8 cellular contexts compared by ENCODE assay signal in the genomic region with DNA sequence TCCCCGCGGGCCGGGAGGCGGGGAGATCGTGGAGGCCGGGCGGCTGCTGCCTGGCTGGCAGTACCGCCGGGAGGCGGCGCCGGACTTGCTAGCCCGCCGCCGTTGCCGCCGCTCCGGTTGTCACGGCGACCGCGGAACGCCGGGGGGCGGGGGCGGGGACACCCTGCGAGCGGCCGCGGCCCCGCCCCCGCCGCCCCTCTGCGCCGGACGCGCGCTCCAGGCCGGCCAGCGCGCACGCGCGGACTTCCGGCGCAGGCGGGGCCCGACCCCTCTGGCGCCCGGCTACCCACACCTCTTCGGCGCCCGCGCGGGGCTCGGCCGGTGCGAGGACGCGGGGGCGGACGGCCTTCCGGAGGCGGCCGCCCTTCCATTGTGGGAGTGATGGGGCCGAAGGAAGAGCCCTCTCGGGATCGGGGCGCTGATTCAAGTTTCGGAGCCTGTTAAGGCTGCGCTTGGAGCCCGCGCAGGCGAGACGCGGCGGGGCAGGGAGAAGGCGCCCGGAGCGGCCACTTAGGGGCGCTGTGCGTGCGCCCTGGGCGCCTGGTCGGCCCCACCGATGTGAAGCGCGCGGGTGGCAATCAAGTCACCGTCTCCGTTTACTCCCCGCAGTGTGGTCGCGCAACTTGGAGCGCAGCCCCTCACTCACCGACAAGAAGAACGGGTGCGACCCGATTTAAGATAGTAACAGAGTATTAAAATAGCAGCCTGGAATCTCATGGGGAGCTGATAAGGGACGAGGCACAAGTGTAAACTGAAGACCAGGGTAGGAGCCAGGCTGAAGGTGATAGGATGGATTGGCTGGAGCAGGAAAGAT. TPM values are rescaled to one million over a fixed set of nuclear protein-coding genes. Genes with fewer than 3 reads are reported as not detected.
DNase-seq lines count a peak whose midpoint lies in the region; ATAC-seq and TF ChIP-seq lines count a peak whose summit lies in the region.

No MANE protein-coding gene starts in this region.

- H3K4me1 Mint-ChIP-seq in glutamatergic neuron (ENCODE audit: low read depth, unreplicated experiment), result peaks cover 18% of the 10 kb centered on the region

- H3K36me3 ChIP-seq in SK-N-MC (ENCODE audit: insufficient read depth, low read length), result no peaks in the 10 kb centered on the region
- H3K36me3 ChIP-seq in ovary, result no peaks in the 10 kb centered on the region
- H3K36me3 ChIP-seq in thyroid gland, result no peaks in the 10 kb centered on the region

- no peaks in the 10 kb centered on the region for H3K9me3 ChIP-seq in SK-N-MC (ENCODE audit: low read depth, low read length)
- no peaks in the 10 kb centered on the region for H3K9me3 ChIP-seq in ovary
- no peaks in the 10 kb centered on the region for H3K9me3 ChIP-seq in thyroid gland

- H3K27ac Mint-ChIP-seq in activated naive CD4-positive, alpha-beta T cell treated with anti-CD3 and anti-CD28 coated beads, Interleukin-2, amount 50 U/mL, for 72 hours, result peak overlapping the region in 1 of 2 donors; percentile 45
- H3K27ac Mint-ChIP-seq in glutamatergic neuron (ENCODE audit: unreplicated experiment), result peak overlapping the region; percentile 57

- H3K4me3 ChIP-seq in NB4 (ENCODE audit: low read depth, low read length) (peak overlapping the region; percentile 61), SK-N-MC (peak overlapping the region; percentile 88), ovary (peak overlapping the region; percentile 72), thyroid gland (replicated peaks in 1 of 3) (peak overlapping the region in 2 of 3 donors; percentile 59 to 73)

- DNase-seq in GM10266 (ENCODE audit: extremely low spot score), result peak; percentile 97
- peak; percentile 97 for DNase-seq in NB4 (ENCODE audit: low read depth)
- no peak for DNase-seq in SK-N-MC (ENCODE audit: low read depth, low spot score)
- DNase-seq in activated naive CD4-positive, alpha-beta T cell treated with anti-CD3 and anti-CD28 coated beads, Interleukin-2, amount 50 U/mL, for 72 hours (ENCODE audit: low spot score in 2 of 2), result peak; percentile 90 to 92
- DNase-seq in glutamatergic neuron, result peak; percentile 96
- peak; percentile 93 to 97 (median 96) for DNase-seq in ovary
- DNase-seq in thyroid gland, result peak; percentile 97

- 1% methylated on average over 51 to 100 of the region's 100 CpGs for WGBS in ovary, 3 donors
- WGBS in thyroid gland, 2 donors, result 0% methylated on average over 16 to 35 of the region's 100 CpGs

- no peak for TF ChIP-seq EP300 in ovary (IDR thresholded peaks at IDR 0.05)

- no peaks in the 10 kb centered on the region for H3K27me3 ChIP-seq in ovary
- no peaks in the 10 kb centered on the region for H3K27me3 ChIP-seq in thyroid gland

- H3K27ac ChIP-seq in SK-N-MC (peak overlapping the region; percentile 74; the same call in 1 of the 2 replicates), ovary (peak overlapping the region; percentile 80 to 89), thyroid gland (peak overlapping the region; percentile 62 to 91 (median 86))

- intact Hi-C loops in ovary (cut with DNase I) (loop anchor here in 1 of 4 donors (5.0 kb wide), 1 partner anchor 1270 kb away; no protein-coding TSS in a partner anchor), thyroid gland (cut with DNase I) (no loop called here)

- H3K4me3 Mint-ChIP-seq in glutamatergic neuron (ENCODE audit: unreplicated experiment), result peak overlapping the region; percentile 90

- peaks cover 0 to 3% of the 10 kb centered on the region in 2 donors for H3K9me3 Mint-ChIP-seq in activated naive CD4-positive, alpha-beta T cell treated with anti-CD3 and anti-CD28 coated beads, Interleukin-2, amount 50 U/mL, for 72 hours
- peaks cover 6% of the 10 kb centered on the region for H3K9me3 Mint-ChIP-seq in glutamatergic neuron (ENCODE audit: unreplicated experiment)

- TF ChIP-seq POLR2A in NB4 (IDR thresholded peaks at IDR 0.05; ENCODE audit: extremely low read depth, insufficient read length) (peak; percentile 37), ovary (IDR thresholded peaks at IDR 0.05) (no peak), thyroid gland (IDR thresholded peaks at IDR 0.05) (no peak)

- H3K4me1 ChIP-seq in ovary (ENCODE audit: insufficient read depth) (no peaks in the 10 kb centered on the region), thyroid gland (peaks cover 7 to 11% of the 10 kb centered on the region in 2 donors)

- peak overlapping the region; percentile 73 for H3K9ac ChIP-seq in SK-N-MC (ENCODE audit: insufficient read length)

- TF ChIP-seq CTCF in GM10266 (IDR thresholded peaks at IDR 0.05; ENCODE audit: control insufficient read depth, insufficient read depth, low read depth, missing control alignments) (peak; percentile 90), NB4 (IDR thresholded peaks at IDR 0.05; ENCODE audit: low read depth, low read length) (peak; percentile 89), glutamatergic neuron (IDR thresholded peaks at IDR 0.05; ENCODE audit: partially characterized antibody, unreplicated experiment) (peak; percentile 78), ovary (IDR thresholded peaks at IDR 0.05) (peak; percentile 70 to 91 (median 74)), thyroid gland (IDR thresholded peaks at IDR 0.05) (peak; percentile 49 to 83 (median 66))

- peak; percentile 83 for ATAC-seq in HG02571 (IDR thresholded peaks at IDR 0.05; ENCODE audit: unreplicated experiment)
- peak; percentile 81 for ATAC-seq in activated naive CD4-positive, alpha-beta T cell treated with anti-CD3 and anti-CD28 coated beads, Interleukin-2, amount 50 U/mL, for 72 hours

- no peaks in the 10 kb centered on the region for H3K36me3 Mint-ChIP-seq in activated naive CD4-positive, alpha-beta T cell treated with anti-CD3 and anti-CD28 coated beads, Interleukin-2, amount 50 U/mL, for 72 hours
- peaks cover 4% of the 10 kb centered on the region for H3K36me3 Mint-ChIP-seq in glutamatergic neuron (ENCODE audit: unreplicated experiment)

- peaks cover 2% of the 10 kb centered on the region for H3K27me3 Mint-ChIP-seq in glutamatergic neuron (ENCODE audit: unreplicated experiment)

RNA-seq across cellular contexts. Expression of gene DPY19L1, which starts 0.4 kb away (rescaled TPM):
- 10 to 100 TPM; 10.2 to 10.3 TPM for total RNA-seq in activated naive CD4-positive, alpha-beta T cell treated with anti-CD3 and anti-CD28 coated beads, Interleukin-2, amount 50 U/mL, for 72 hours
- total RNA-seq in glutamatergic neuron (ENCODE audit: unreplicated experiment) (12.3 TPM), ovary (10 to 100 TPM; 10.5 to 32.7 (median 17.8) TPM), thyroid gland (10 to 100 TPM; 14.0 to 50.3 (median 15.0) TPM)
- 10 to 100 TPM in 1 of 2 donors, 1 to 10 TPM in 1; 8.1 to 20.0 TPM for polyA plus RNA-seq in ovary
